ENCODE assay signal across 9 cellular contexts in the genomic region with DNA sequence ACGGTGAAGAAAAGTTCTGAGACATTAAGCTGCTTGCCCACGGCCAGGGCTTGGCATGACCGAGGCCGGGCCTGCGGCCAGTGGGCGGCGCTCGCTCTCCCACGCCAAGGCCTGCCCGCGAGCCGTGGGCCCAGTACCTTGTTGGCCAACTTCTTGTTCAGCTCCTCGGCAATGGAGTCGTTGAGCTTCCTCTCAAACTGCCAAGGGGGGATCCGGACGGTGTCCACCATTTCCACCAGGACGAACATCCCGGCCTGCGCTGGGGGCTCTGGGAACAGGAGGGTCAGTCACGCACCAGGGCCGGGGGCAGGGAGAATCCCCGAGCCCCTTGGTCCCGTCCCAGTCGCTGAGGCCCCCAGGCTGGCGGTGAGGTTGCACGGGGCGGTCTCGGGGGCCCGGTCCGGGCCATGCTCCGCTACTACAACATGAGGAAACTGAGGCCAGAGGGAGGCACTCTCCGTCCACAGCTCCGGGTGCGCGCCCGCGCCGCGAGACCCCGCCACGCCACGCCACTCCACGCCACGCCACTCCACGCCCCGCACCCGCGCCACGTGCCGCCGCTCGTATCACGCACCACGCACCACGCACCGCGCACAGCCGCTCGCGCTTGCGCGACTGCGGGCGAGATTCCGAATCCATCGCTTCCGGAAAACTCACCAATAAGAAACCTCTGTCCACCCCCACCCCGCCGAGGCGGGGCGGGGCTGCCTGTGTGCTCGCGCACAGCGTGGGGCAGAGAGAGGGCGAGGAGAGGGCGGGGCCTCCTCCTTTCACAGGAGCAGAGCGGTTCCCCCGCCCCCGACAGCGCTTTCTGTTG. TPM values are rescaled to one million over a fixed set of nuclear protein-coding genes. Genes with fewer than 3 reads are reported as not detected.
DNase-seq lines count a peak whose midpoint lies in the region; ATAC-seq, FAIRE-seq and TF ChIP-seq lines count a peak whose summit lies in the region.
"Had no signal": no experiment of that assay in that cellular context is flagged by ENCODE, and none has a peak within 500 bp of the region (broad histone marks: within the 10 kb centered on the region; RNA-seq: fewer than 3 reads in every experiment).

A gene with protein sequence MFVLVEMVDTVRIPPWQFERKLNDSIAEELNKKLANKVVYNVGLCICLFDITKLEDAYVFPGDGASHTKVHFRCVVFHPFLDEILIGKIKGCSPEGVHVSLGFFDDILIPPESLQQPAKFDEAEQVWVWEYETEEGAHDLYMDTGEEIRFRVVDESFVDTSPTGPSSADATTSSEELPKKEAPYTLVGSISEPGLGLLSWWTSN (minus strand): TSS at position 617 of the 817 bp plus-strand sequence. CDS start 369 bp downstream, at position 248.

- TF ChIP-seq POLR2A in breast epithelium (IDR thresholded peaks at IDR 0.05) = no peak

- H3K27me3 ChIP-seq in AG04450 (ENCODE audit: control insufficient read depth, insufficient read depth, low read length) = no peaks in the 10 kb centered on the region
- no peaks in the 10 kb centered on the region for H3K27me3 ChIP-seq in breast epithelium
- 0 out of 2 replicates have a peak, but pooled peaks cover 5% of the 10 kb centered on the region for H3K27me3 ChIP-seq in iPS-20b (ENCODE audit: insufficient read depth, low read length)
- no peaks in the 10 kb centered on the region for H3K27me3 ChIP-seq in small intestine (ENCODE audit: control insufficient read depth in 2 of 2, insufficient read depth in 2 of 2, low read length in 2 of 2)

- peak within 1 kb of the TSS; percentile 87 for H3K9ac ChIP-seq in iPS-20b (ENCODE audit: low read depth, low read length)

- TF ChIP-seq CTCF in AG04450 (IDR thresholded peaks at IDR 0.05; ENCODE audit: low read depth, low read length) (peak; percentile 69), VCaP (conservative IDR thresholded peaks at IDR 0.05) (peak; percentile 85), breast epithelium (IDR thresholded peaks at IDR 0.05) (peak in 2 of 3 donors; percentile 25 to 34)

- CTCF ChIA-PET in AG04450 (lab: Charles Lee) = interaction anchor here (0.6 to 3.7 kb wide), 19 partner anchors 8 to 363 kb away, joined by 3 to 25 read pairs (median 4); a partner anchor contains a TSS

- peak within 1 kb of the TSS; percentile 87 for H3K27ac ChIP-seq in AG04450 (ENCODE audit: low read depth, low read length)
- H3K27ac ChIP-seq in VCaP = peak within 1 kb of the TSS; percentile 90
- peak within 1 kb of the TSS; percentile 79 to 86 for H3K27ac ChIP-seq in breast epithelium
- no peak within 1 kb of the TSS for H3K27ac ChIP-seq in iPS-20b (ENCODE audit: low read length)
- peak within 1 kb of the TSS; percentile 27 to 77 for H3K27ac ChIP-seq in small intestine (ENCODE audit: low read depth in 1 of 2, low read length in 1 of 2)

- whole genome bisulfite sequencing in small intestine, 3 donors = 1% methylated on average over 62 to 80 of the region's 80 CpGs

- intact Hi-C loops in breast epithelium (cut with DNase I; ENCODE audit: low total_unique reads) = no loop called here

- H3K36me3 ChIP-seq in breast epithelium (no peaks in the 10 kb centered on the region), iPS-20b (ENCODE audit: insufficient read depth, low read depth, low read length) (no peaks in the 10 kb centered on the region; the same call in 1 of the 2 replicates), small intestine (ENCODE audit: control insufficient read depth in 2 of 2, insufficient read depth in 2 of 2, low read length in 2 of 2) (no peaks in the 10 kb centered on the region)

- FAIRE-seq in small intestine (lab: Jason Lieb, UNC) = no peak
- FAIRE-seq: colon had no signal

- peak; percentile 94 for DNase-seq in AG04450 (ENCODE audit: low read depth, low spot score)
- DNase-seq in NCI-H2196 treated with DMSO at 0.1 percent for 48 hours (lab: John Stamatoyannopoulos, UW; ENCODE audit: unreplicated experiment) = peak; percentile 98
- DNase-seq in breast epithelium (ENCODE audit: low spot score in 2 of 2) = peak; percentile 96 to 97
- peak; percentile 99 for DNase-seq in small intestine

- H3K9me3 ChIP-seq in AG04450 (ENCODE audit: control insufficient read depth, insufficient read depth, low read length) (no peaks in the 10 kb centered on the region; the same call in 1 of the 2 replicates), breast epithelium (no peaks in the 10 kb centered on the region), iPS-20b (ENCODE audit: insufficient read depth, low read depth, low read length) (no peaks in the 10 kb centered on the region), small intestine (ENCODE audit: control insufficient read depth, low read depth) (no peaks in the 10 kb centered on the region)

- peak within 1 kb of the TSS; percentile 92 for H3K4me3 ChIP-seq in AG04450 (ENCODE audit: low read depth, low read length)
- peak within 1 kb of the TSS; percentile 78 to 82 (median 80) for H3K4me3 ChIP-seq in breast epithelium
- peak within 1 kb of the TSS; percentile 94 for H3K4me3 ChIP-seq in iPS-20b (ENCODE audit: low read length)
- peak within 1 kb of the TSS; percentile 75 to 77 for H3K4me3 ChIP-seq in small intestine (ENCODE audit: low read depth in 1 of 2, low read length in 2 of 2)

- H3K4me1 ChIP-seq in breast epithelium = peaks cover 0 to 12% of the 10 kb centered on the region in 2 donors
- H3K4me1 ChIP-seq in iPS-20b (ENCODE audit: insufficient read depth, low read length) = no peaks in the 10 kb centered on the region; the same call in 1 of the 2 replicates
- H3K4me1 ChIP-seq in small intestine (ENCODE audit: control insufficient read depth in 2 of 2, insufficient read depth in 1 of 2, low read depth in 1 of 2, low read length in 1 of 2) = peaks cover 2% of the 10 kb centered on the region in 2 donors

- peak; percentile 57 for ATAC-seq in GM18870 (IDR thresholded peaks at IDR 0.05; ENCODE audit: unreplicated experiment)
- ATAC-seq in HG03135 (IDR thresholded peaks at IDR 0.05; ENCODE audit: unreplicated experiment) = peak; percentile 93

- POLR2A ChIA-PET in AG04450 (lab: Yijun Ruan, JAX) = interaction anchor here (0.7 to 1.4 kb wide), 9 partner anchors 13 to 163 kb away, joined by 3 to 16 read pairs (median 4); a partner anchor contains a TSS

RNA-seq across cellular contexts. Expression of the gene that starts here (rescaled TPM):
- 36.3 and 41.1 TPM in 2 replicates for polyA plus RNA-seq in AG04450 (2011; rRNA removed)
- 26.7 and 28.1 TPM in 2 replicates for polyA minus RNA-seq in AG04450 (2011; rRNA and poly(A)+ RNA removed)
- 10 to 100 TPM; 18.2 to 26.5 (median 20.2) TPM for total RNA-seq in breast epithelium
- 10 to 100 TPM in 1 of 3 donors, 1 to 10 TPM in 2; 2.7 to 18.2 (median 7.8) TPM for polyA plus RNA-seq in small intestine

Comparison
In these comparisons a context has a peak if more than half of its experiments do, and no peak if none do; other contexts are left out.
1. CTCF ChIP-seq: peak in every context shown above with its lines; median percentile 85 in VCaP; 69 in AG04450; 30 in breast epithelium.